ENCODE assay signal across 8 cellular contexts in the genomic region with DNA sequence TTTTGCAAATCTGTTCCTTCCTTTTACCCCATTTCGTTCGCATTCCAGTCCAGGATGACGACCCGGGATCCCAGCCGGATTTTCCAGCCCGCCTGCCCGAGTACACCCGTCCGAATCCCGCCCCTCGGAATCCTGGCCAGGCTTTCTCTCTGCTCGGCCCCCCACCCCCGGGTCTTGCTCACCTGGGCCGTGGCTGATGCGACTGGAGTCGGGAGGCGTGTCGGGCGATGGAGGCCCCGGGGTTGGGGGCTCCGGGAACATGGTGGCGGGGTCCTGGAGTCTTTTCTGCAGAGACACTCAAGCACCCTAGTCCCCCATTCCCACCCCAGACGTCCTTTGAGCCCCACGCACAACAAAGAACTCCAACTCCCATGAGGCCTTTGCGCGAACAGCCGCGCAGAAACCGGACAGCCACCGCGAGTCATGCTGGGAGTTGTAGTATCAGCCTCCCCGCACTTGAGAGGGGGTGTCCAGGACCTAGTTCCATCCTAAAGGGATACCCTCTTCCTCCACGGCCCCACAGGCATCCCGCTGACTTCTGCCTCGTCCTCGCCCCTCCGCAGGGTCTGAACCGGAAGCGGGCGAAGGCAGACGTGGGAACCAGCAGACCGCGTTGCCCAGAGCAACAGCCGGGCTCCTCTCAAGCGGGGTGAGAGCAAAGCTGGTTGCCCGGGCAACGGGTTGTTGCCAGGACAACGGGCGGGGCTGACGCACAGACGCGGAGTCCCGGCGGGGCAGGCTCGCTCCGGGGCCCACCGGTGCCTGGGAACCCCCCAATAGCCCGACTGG. TPM values are rescaled to one million over a fixed set of nuclear protein-coding genes. Genes with fewer than 3 reads are reported as not detected.
DNase-seq lines count a peak whose midpoint lies in the region; ATAC-seq and TF ChIP-seq lines count a peak whose summit lies in the region.

No MANE protein-coding gene starts in this region.

- DNase-seq in NCI-H2171 treated with DMSO at 0.1 percent for 48 hours (lab: John Stamatoyannopoulos, UW): peak; percentile 91
- peak; percentile 81 for DNase-seq in activated CD4-positive, CD25-positive, alpha-beta regulatory T cell treated with anti-CD3 and anti-CD28 coated beads, Interleukin-2, amount 50 U/mL, for 16 hours (ENCODE audit: low read depth, low spot score)
- peak in 57 of 61 donors; percentile 22 to 94 (median 84) for DNase-seq in caudate nucleus (lab: John Stamatoyannopoulos, UW)
- no peak for DNase-seq in kidney epithelial cell (ENCODE audit: low read depth)
- DNase-seq in stimulated activated CD4-positive, alpha-beta T cell treated with anti-CD3 and anti-CD28 coated beads, Interleukin-2, amount 100 ng/mL, for 24 hours: peak; percentile 88 to 91

- H3K36me3 ChIP-seq in kidney epithelial cell (ENCODE audit: control insufficient read depth, insufficient read depth, low read length): no peaks in the 10 kb centered on the region

- ATAC-seq in GM18502 (IDR thresholded peaks at IDR 0.05; ENCODE audit: poor library complexity, unreplicated experiment): peak; percentile 71
- peak; percentile 75 for ATAC-seq in HG02973 (IDR thresholded peaks at IDR 0.05; ENCODE audit: unreplicated experiment)
- ATAC-seq in HG03025 (IDR thresholded peaks at IDR 0.05; ENCODE audit: low FRiP score, unreplicated experiment): no peak

- no peak for TF ChIP-seq CTCF in kidney epithelial cell (IDR thresholded peaks at IDR 0.05; ENCODE audit: insufficient read depth, low read length, poor library complexity, severe bottlenecking)

- H3K27me3 ChIP-seq in kidney epithelial cell (ENCODE audit: control insufficient read depth, insufficient read depth, low read length): peaks cover 50% of the 10 kb centered on the region

- H3K27ac ChIP-seq in caudate nucleus (ENCODE audit: low read depth, low read length): peak overlapping the region; percentile 79

- H3K4me3 ChIP-seq in kidney epithelial cell (ENCODE audit: low read depth, low read length): peak overlapping the region; percentile 13

RNA-seq across cellular contexts. Expression of a gene that starts 1.1 kb away (rescaled TPM):
- 0.17 TPM in 1 of 2 replicates, not detected in the other for total RNA-seq in kidney epithelial cell

RNA-seq across cellular contexts. Expression of a gene that starts 12.6 kb away (rescaled TPM):
- total RNA-seq in kidney epithelial cell: 0.21 and 1.3 TPM in 2 replicates

RNA-seq across cellular contexts. Expression of a gene that starts 21.4 kb away (rescaled TPM):
- 2.7 and 4.7 TPM in 2 replicates for total RNA-seq in kidney epithelial cell

RNA-seq across cellular contexts. Expression of a gene that starts 30.0 kb away (rescaled TPM):
- 5.8 and 7.1 TPM in 2 replicates for total RNA-seq in kidney epithelial cell

RNA-seq across cellular contexts. Expression of a gene that starts 30.3 kb away (rescaled TPM):
- total RNA-seq in kidney epithelial cell: 0.55 and 2.1 TPM in 2 replicates
